In genomic region chr5:95382843-95383242, GRCh38 we compare ENCODE assay signal across 19 cellular contexts. TPM values are rescaled to one million over a fixed set of nuclear protein-coding genes. Genes with fewer than 3 reads are reported as not detected.
DNase-seq lines count a peak whose midpoint lies in the region; ATAC-seq lines count a peak whose summit lies in the region.
"Had no signal": no experiment of that assay in that cellular context is flagged by ENCODE, and none has a peak within 500 bp of the region (broad histone marks: within the 10 kb centered on the region; RNA-seq: fewer than 3 reads in every experiment).

No MANE protein-coding gene starts in this region.

- no peak for ATAC-seq in HG03521 (IDR thresholded peaks at IDR 0.05; ENCODE audit: unreplicated experiment)
- ATAC-seq: HepG2, left ventricle myocardium superior had no signal

- H3K4me3 Mint-ChIP-seq in CD4-positive, alpha-beta memory T cell = no peak overlapping the region

- H3K36me3 Mint-ChIP-seq in CD4-positive, alpha-beta memory T cell = no peaks in the 10 kb centered on the region

- no peaks in the 10 kb centered on the region for H3K9me3 ChIP-seq in CD4-positive, alpha-beta memory T cell (ENCODE audit: control insufficient read depth in 1 of 2, low read length in 2 of 2)
- H3K9me3 ChIP-seq: esophagus muscularis mucosa had no signal

- no peak overlapping the region for H3K4me3 ChIP-seq in CD4-positive, alpha-beta memory T cell (ENCODE audit: low read length in 2 of 2)
- H3K4me3 ChIP-seq: esophagus muscularis mucosa had no signal

- H3K36me3 ChIP-seq in CD4-positive, alpha-beta memory T cell (ENCODE audit: insufficient read depth, low read length) = no peaks in the 10 kb centered on the region
- H3K36me3 ChIP-seq: esophagus muscularis mucosa had no signal

- DNase-seq in NOMO-1 (lab: John Stamatoyannopoulos, UW; ENCODE audit: unreplicated experiment in 2 of 2) (peak; percentile 19 to 28), NOMO-1 treated with dmso at 0.1 percent for 144 hours (lab: John Stamatoyannopoulos, UW; ENCODE audit: unreplicated experiment) (no peak), NCI-H187 treated with DMSO at 0.1 percent for 48 hours (lab: John Stamatoyannopoulos, UW) (peak; percentile 58), NOMO-1 treated with DMSO at 0.1 percent for 48 hours (lab: John Stamatoyannopoulos, UW; ENCODE audit: unreplicated experiment) (peak; percentile 49), OCI-M1 (lab: John Stamatoyannopoulos, UW) (no peak), GF-D8 (lab: John Stamatoyannopoulos, UW) (no peak)
- no peak for DNase-seq in CD4-positive, alpha-beta memory T cell
- DNase-seq: activated gamma-delta T cell treated with Interleukin-2 at 50 U/mL for 16 hours, left ventricle myocardium superior, NCI-H446, SW 1271 had no signal

- peaks cover 7 to 13% (median 7%) of the 10 kb centered on the region in 4 donors for H3K4me1 Mint-ChIP-seq in CD4-positive, alpha-beta memory T cell

- no peaks in the 10 kb centered on the region for H3K4me1 ChIP-seq in CD4-positive, alpha-beta memory T cell (ENCODE audit: insufficient read depth, low read length)
- H3K4me1 ChIP-seq: esophagus muscularis mucosa had no signal

- POLR2A ChIA-PET in CD4-positive, alpha-beta memory T cell (lab: Charles Lee; ENCODE audit: partially characterized antibody) = no interaction called here

- CTCF ChIA-PET in CD4-positive, alpha-beta memory T cell (lab: Charles Lee; ENCODE audit: partially characterized antibody) = no interaction called here

- intact Hi-C loops in CD4-positive, alpha-beta memory T cell (cut with micrococcal nuclease) = no loop called here

- no peaks in the 10 kb centered on the region for H3K27me3 ChIP-seq in CD4-positive, alpha-beta memory T cell (ENCODE audit: insufficient read depth, low read length)
- H3K27me3 ChIP-seq: esophagus muscularis mucosa had no signal

- no peak overlapping the region for H3K27ac Mint-ChIP-seq in CD4-positive, alpha-beta memory T cell

- H3K9me3 Mint-ChIP-seq in CD4-positive, alpha-beta memory T cell = peaks cover 0 to 4% (median under 1%) of the 10 kb centered on the region in 8 donors

- peaks cover 0 to 3% of the 10 kb centered on the region in 2 donors for H3K27me3 Mint-ChIP-seq in CD4-positive, alpha-beta memory T cell

- H3K27ac ChIP-seq in CD4-positive, alpha-beta memory T cell (ENCODE audit: low read depth, low read length) = no peak overlapping the region
- H3K27ac ChIP-seq: esophagus muscularis mucosa had no signal

RNA-seq across cellular contexts. Expression of gene FAM81B, which starts 8.3 kb away (rescaled TPM):
- total RNA-seq in CD4-positive, alpha-beta memory T cell = not detected
- polyA plus RNA-seq in CD4-positive, alpha-beta memory T cell = not detected
- total RNA-seq: A172, cardiac septum, esophagus muscularis mucosa, HepG2, mucosa of gallbladder, renal cortical epithelial cell had no signal
- polyA plus RNA-seq: BJ, HepG2 had no signal

Comparison
In these comparisons a context has a peak if more than half of its experiments do, and no peak if none do; other contexts are left out.
1. DNase-seq: peak in NOMO-1 (2 of 2), NCI-H187 treated with DMSO at 0.1 percent for 48 hours (single experiment) and NOMO-1 treated with DMSO at 0.1 percent for 48 hours (single experiment); none in NOMO-1 treated with dmso at 0.1 percent for 144 hours (single experiment), OCI-M1 (single experiment), CD4-positive, alpha-beta memory T cell (0 of 5) and GF-D8 (single experiment).